ENCODE assay signal across 20 cellular contexts in the genomic region with DNA sequence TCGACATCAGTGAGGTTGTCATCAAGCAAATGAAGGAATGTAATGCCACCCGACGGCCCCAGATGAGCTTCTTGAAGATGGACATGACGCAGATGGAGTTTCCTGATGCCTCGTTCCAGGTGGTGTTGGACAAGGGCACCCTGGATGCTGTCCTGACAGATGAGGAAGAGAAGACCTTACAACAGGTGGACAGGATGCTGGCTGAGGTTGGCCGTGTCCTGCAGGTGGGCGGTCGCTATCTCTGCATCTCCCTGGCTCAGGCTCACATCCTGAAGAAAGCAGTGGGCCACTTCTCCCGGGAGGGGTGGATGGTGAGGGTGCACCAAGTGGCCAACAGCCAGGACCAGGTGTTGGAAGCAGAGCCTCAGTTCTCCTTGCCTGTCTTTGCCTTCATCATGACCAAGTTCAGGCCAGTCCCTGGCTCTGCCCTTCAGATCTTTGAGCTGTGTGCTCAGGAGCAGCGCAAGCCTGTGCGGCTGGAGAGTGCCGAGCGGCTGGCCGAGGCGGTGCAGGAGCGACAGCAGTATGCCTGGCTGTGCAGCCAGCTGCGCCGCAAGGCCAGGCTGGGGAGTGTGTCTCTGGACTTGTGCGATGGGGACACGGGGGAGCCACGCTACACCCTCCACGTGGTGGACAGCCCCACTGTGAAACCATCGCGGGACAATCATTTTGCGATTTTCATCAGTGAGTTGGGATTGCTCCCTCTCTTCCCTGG. TPM values are rescaled to one million over a fixed set of nuclear protein-coding genes. Genes with fewer than 3 reads are reported as not detected.
DNase-seq lines count a peak whose midpoint lies in the region; ATAC-seq, FAIRE-seq and TF ChIP-seq lines count a peak whose summit lies in the region.
"Had no signal": no experiment of that assay in that cellular context is flagged by ENCODE, and none has a peak within 500 bp of the region (broad histone marks: within the 10 kb centered on the region; RNA-seq: fewer than 3 reads in every experiment).

No MANE protein-coding gene starts in this region.

- H3K27ac ChIP-seq in HepG2 (ENCODE audit: extremely low read length, insufficient read depth, low read length) = no peak overlapping the region
- H3K27ac ChIP-seq in right lobe of liver = no peak overlapping the region
- no peak overlapping the region for H3K27ac ChIP-seq in heart left ventricle
- H3K27ac ChIP-seq: left ventricle myocardium inferior, SJSA1, testis had no signal

- CTCF ChIA-PET in HepG2 (lab: Yijun Ruan, JAX; ENCODE audit: low intra/inter-chr PET ratio, low total read pairs) = no interaction called here
- CTCF ChIA-PET in T-cell (lab: Charles Lee) = interaction anchor here in 1 of 2 donors (0.7 kb wide), 1 partner anchor 16 kb away, joined by 3 read pairs; no protein-coding TSS in a partner anchor

- H4K20me1 ChIP-seq in HepG2 (ENCODE audit: insufficient read depth, low read length) = no peaks in the 10 kb centered on the region

- TF ChIP-seq CTCF in HepG2 (CRISPR knock-in tag; IDR thresholded peaks at IDR 0.05) = no peak
- no peak for TF ChIP-seq CTCF in right lobe of liver (IDR thresholded peaks at IDR 0.05)
- TF ChIP-seq CTCF in heart left ventricle (IDR thresholded peaks at IDR 0.05) = no peak

- H3K9ac ChIP-seq in HepG2 (ENCODE audit: insufficient read depth, low read depth, low read length) = no peak overlapping the region

- peaks cover 64 to 69% (median 68%) of the 10 kb centered on the region in 3 donors for H3K4me1 Mint-ChIP-seq in T-cell
- peaks cover 40 to 48% of the 10 kb centered on the region in 2 donors for H3K4me1 Mint-ChIP-seq in effector memory CD8-positive, alpha-beta T cell (ENCODE audit: low read depth in 2 of 2)
- H3K4me1 Mint-ChIP-seq in stimulated activated naive CD8-positive, alpha-beta T cell treated with anti-CD3 and anti-CD28 coated beads, Interleukin-15, amount 100 ng/mL, for 72 hours = peaks cover 70% of the 10 kb centered on the region

- POLR2A ChIA-PET in HepG2 (lab: Yijun Ruan, JAX) = no interaction called here
- POLR2A ChIA-PET in T-cell (lab: Charles Lee) = no interaction called here

- H3K27me3 Mint-ChIP-seq in T-cell = no peaks in the 10 kb centered on the region
- H3K27me3 Mint-ChIP-seq in effector memory CD8-positive, alpha-beta T cell = no peaks in the 10 kb centered on the region
- H3K27me3 Mint-ChIP-seq in stimulated activated naive CD8-positive, alpha-beta T cell treated with anti-CD3 and anti-CD28 coated beads, Interleukin-15, amount 100 ng/mL, for 72 hours = no peaks in the 10 kb centered on the region
- H3K27me3 Mint-ChIP-seq: naive B cell had no signal

- TF ChIP-seq RAD21 in HepG2 (CRISPR knock-in tag; IDR thresholded peaks at IDR 0.05) = no peak

- no peak overlapping the region for H3K27ac Mint-ChIP-seq in T-cell
- peak overlapping the region; percentile 57 to 78 for H3K27ac Mint-ChIP-seq in effector memory CD8-positive, alpha-beta T cell
- H3K27ac Mint-ChIP-seq in stimulated activated naive CD8-positive, alpha-beta T cell treated with anti-CD3 and anti-CD28 coated beads, Interleukin-15, amount 100 ng/mL, for 72 hours = peak overlapping the region in 1 of 2 donors; percentile 55

- no peak overlapping the region for H3K4me2 ChIP-seq in HepG2 (ENCODE audit: low read depth, low read length)

- H3K36me3 ChIP-seq in HepG2 (replicated peaks in 1 of 2; ENCODE audit: control insufficient read depth in 1 of 2, insufficient read depth in 2 of 2, low read length in 2 of 2) (peaks cover 19 to 52% of the 10 kb centered on the region in 2 experiments), right lobe of liver (peaks cover 0 to 42% (median 18%) of the 10 kb centered on the region in 4 donors), heart left ventricle (peaks cover 0 to 56% (median 49%) of the 10 kb centered on the region in 9 donors)

- peaks cover 35% of the 10 kb centered on the region for H3K4me1 ChIP-seq in HepG2 (ENCODE audit: insufficient read depth, low read length)
- peaks cover 0 to 10% (median 5%) of the 10 kb centered on the region in 4 donors for H3K4me1 ChIP-seq in right lobe of liver
- H3K4me1 ChIP-seq in heart left ventricle = peaks cover 0 to 33% (median 19%) of the 10 kb centered on the region in 12 donors

- peaks cover 51% of the 10 kb centered on the region for H3K36me3 Mint-ChIP-seq in T-cell
- H3K36me3 Mint-ChIP-seq in effector memory CD8-positive, alpha-beta T cell (ENCODE audit: insufficient read depth) = peaks cover 40% of the 10 kb centered on the region

- FAIRE-seq in HepG2 (lab: Jason Lieb, UNC) = no peak
- FAIRE-seq: endometrium, TTC549 had no signal

- H3K9me3 ChIP-seq in HepG2 (ENCODE audit: low read length) = no peaks in the 10 kb centered on the region
- H3K9me3 ChIP-seq in right lobe of liver = no peaks in the 10 kb centered on the region
- H3K9me3 ChIP-seq in heart left ventricle = no peaks in the 10 kb centered on the region
- H3K9me3 ChIP-seq: left ventricle myocardium inferior, SJSA1, testis had no signal

- H2AFZ ChIP-seq in HepG2 (ENCODE audit: low read length) = no peak overlapping the region

- no peak overlapping the region for H3K4me3 ChIP-seq in HepG2 (replicated peaks in 1 of 3; ENCODE audit: insufficient read depth in 1 of 3, low read depth in 2 of 3, low read length in 3 of 3)
- H3K4me3 ChIP-seq in right lobe of liver = no peak overlapping the region
- no peak overlapping the region for H3K4me3 ChIP-seq in heart left ventricle
- H3K4me3 ChIP-seq: left ventricle myocardium inferior, SJSA1, testis had no signal

- H3K9me3 Mint-ChIP-seq in T-cell = no peaks in the 10 kb centered on the region
- H3K9me3 Mint-ChIP-seq in effector memory CD8-positive, alpha-beta T cell = no peaks in the 10 kb centered on the region
- H3K9me3 Mint-ChIP-seq in stimulated activated naive CD8-positive, alpha-beta T cell treated with anti-CD3 and anti-CD28 coated beads, Interleukin-15, amount 100 ng/mL, for 72 hours = no peaks in the 10 kb centered on the region

- no peak for DNase-seq in HepG2 (ENCODE audit: low spot score)
- no peak for DNase-seq in right lobe of liver
- DNase-seq in T-cell = no peak
- DNase-seq in effector memory CD8-positive, alpha-beta T cell = no peak
- no peak for DNase-seq in stimulated activated naive CD8-positive, alpha-beta T cell treated with anti-CD3 and anti-CD28 coated beads, Interleukin-15, amount 100 ng/mL, for 72 hours
- no peak for DNase-seq in heart left ventricle
- DNase-seq in NCI-H226 = no peak
- DNase-seq in DMS153 treated with DMSO at 0.1 percent for 48 hours (lab: John Stamatoyannopoulos, UW; ENCODE audit: unreplicated experiment) = no peak
- DNase-seq: amniotic stem cell, foreskin fibroblast, KG1, left ventricle myocardium inferior, naive B cell, NCI-H1417 treated with DMSO at 0.1 percent for 48 hours, OCI-M1, retina, testis had no signal

- no peak for ATAC-seq in HepG2
- no peak for ATAC-seq in right lobe of liver
- no peak for ATAC-seq in T-cell (replicated peaks in 1 of 4)
- ATAC-seq in effector memory CD8-positive, alpha-beta T cell (replicated peaks) = no peak
- ATAC-seq in stimulated activated naive CD8-positive, alpha-beta T cell treated with anti-CD3 and anti-CD28 coated beads, Interleukin-15, amount 100 ng/mL, for 72 hours = no peak
- no peak for ATAC-seq in heart left ventricle

- in situ Hi-C loops in HepG2 (cut with HindIII; ENCODE audit: extremely low pct_ligation_motif_present, low pct_unique_long_range_greater_than_20kb) = no loop called here

- over 99% methylated on average over 25 of the region's 25 CpGs for WGBS in HepG2 (ENCODE audit: low lambda C conversion rate)
- 80% methylated on average over 7 of the region's 25 CpGs for whole genome bisulfite sequencing in right lobe of liver (ENCODE audit: insufficient coverage, low coverage, low lambda C conversion rate, missing lambda C conversion rate)
- WGBS in heart left ventricle, 4 donors = 92 to 96% (median 92%) methylated on average over 20 to 25 of the region's 25 CpGs

- H3K79me2 ChIP-seq in HepG2 (ENCODE audit: insufficient read depth, low read length) = peaks cover 25% of the 10 kb centered on the region

- BruUV-seq in HepG2 (replicated peaks; lab: Mats Ljungman, UMichigan) = no TSS peak

- intact Hi-C loops in HepG2 (cut with micrococcal nuclease; ENCODE audit: unreplicated experiment) (loop anchor here (5.0 to 10.0 kb wide), 2 partner anchors 139 to 297 kb away; a partner anchor contains a TSS), right lobe of liver (cut with DNase I) (no loop called here), heart left ventricle (cut with DNase I) (loop anchor here in 6 of 10 donors (5.0 to 10.0 kb wide), 5 partner anchors 42 to 142 kb away; a partner anchor contains a TSS)

- TF ChIP-seq POLR2A in HepG2 (IDR thresholded peaks at IDR 0.05; ENCODE audit: insufficient read depth in 1 of 2, low read depth in 2 of 2, low read length in 2 of 2) = no peak
- TF ChIP-seq POLR2A in right lobe of liver (IDR thresholded peaks at IDR 0.05) = no peak
- no peak for TF ChIP-seq POLR2A in heart left ventricle (IDR thresholded peaks at IDR 0.05)

- H3K27me3 ChIP-seq in HepG2 (ENCODE audit: control insufficient read depth in 1 of 2, insufficient read depth in 2 of 2, low read length in 2 of 2) (no peaks in the 10 kb centered on the region; a peak in 1 of 5 replicates), right lobe of liver (no peaks in the 10 kb centered on the region), heart left ventricle (no peaks in the 10 kb centered on the region)
- H3K27me3 ChIP-seq: SJSA1, testis had no signal

- H3K4me3 Mint-ChIP-seq in T-cell = peak overlapping the region; percentile 97 to 100 (median 98)
- peak overlapping the region; percentile 64 to 99 for H3K4me3 Mint-ChIP-seq in effector memory CD8-positive, alpha-beta T cell
- peak overlapping the region; percentile 76 to 100 for H3K4me3 Mint-ChIP-seq in stimulated activated naive CD8-positive, alpha-beta T cell treated with anti-CD3 and anti-CD28 coated beads, Interleukin-15, amount 100 ng/mL, for 72 hours

- TF ChIP-seq EP300 in HepG2 (IDR thresholded peaks at IDR 0.05; ENCODE audit: low read depth in 2 of 2, low read length in 2 of 2) (no peak), HepG2 (CRISPR knock-in tag; IDR thresholded peaks at IDR 0.05; ENCODE audit: borderline replicate concordance) (no peak)

RNA-seq across cellular contexts. Expression of a gene that starts 2.5 kb away (rescaled TPM):
- total RNA-seq in HepG2 (2016; rRNA removed; fragmentation: Illumina TruSeq; extraction: Trizol) (22.8 and 28.3 TPM in 2 replicates), right lobe of liver (10 to 100 TPM in 5 of 6 experiments, 1 to 10 TPM in 1; 8.9 to 14.4 (median 11.9) TPM), T-cell (10 to 100 TPM; 16.0 to 37.6 (median 35.2) TPM), heart left ventricle (10 to 100 TPM; 13.1 to 24.1 (median 14.8) TPM)
- total RNA-seq in HepG2 (2016; cell fraction: cytosol; rRNA removed; fragmentation: Illumina TruSeq; extraction: Trizol; ENCODE audit: low read depth) = 3.0 and 4.9 TPM in 2 replicates
- 22.3 and 25.7 TPM in 2 replicates for total RNA-seq in HepG2 (2016; cell fraction: insoluble cytoplasmic fraction; rRNA removed; fragmentation: Illumina TruSeq; extraction: Trizol)
- 9.3 and 9.4 TPM in 2 replicates for total RNA-seq in HepG2 (2016; cell fraction: membrane; rRNA removed; fragmentation: Illumina TruSeq; extraction: Trizol)
- total RNA-seq in HepG2 (2016; cell fraction: nucleus; rRNA removed; fragmentation: Illumina TruSeq; extraction: Trizol) = 15.9 and 17.2 TPM in 2 replicates
- polyA plus RNA-seq in HepG2 (2011; rRNA removed) (18.6 and 20.5 TPM in 2 replicates), heart left ventricle (10 to 100 TPM in 1 of 2 donors, 1 to 10 TPM in 1; 5.0 to 29.2 TPM)
- 17.8 and 21.4 TPM in 2 replicates for polyA plus RNA-seq in HepG2 (2011; cell fraction: cytosol; rRNA removed)
- polyA plus RNA-seq in HepG2 (2011; cell fraction: nucleus; rRNA removed) = 10.4 and 11.1 TPM in 2 replicates
- polyA plus RNA-seq in HepG2 (2012) = 16.9 and 17.0 TPM in 2 replicates
- polyA plus RNA-seq in HepG2 (2016; cell fraction: cytosol; fragmentation: Illumina TruSeq; extraction: Trizol; ENCODE audit: low read depth) = 3.2 and 3.4 TPM in 2 replicates
- polyA plus RNA-seq in HepG2 (2016; cell fraction: insoluble cytoplasmic fraction; fragmentation: Illumina TruSeq; extraction: Trizol; ENCODE audit: low read depth) = 36.3 and 42.2 TPM in 2 replicates
- 5.7 and 6.4 TPM in 2 replicates for polyA plus RNA-seq in HepG2 (2016; cell fraction: membrane; fragmentation: Illumina TruSeq; extraction: Trizol; ENCODE audit: low read depth)
- polyA plus RNA-seq in HepG2 (2016; cell fraction: nucleus; fragmentation: Illumina TruSeq; extraction: Trizol; ENCODE audit: insufficient read depth, low read depth) = 25.8 and 28.6 TPM in 2 replicates
- 21.5 and 62.4 TPM in 2 replicates for polyA minus RNA-seq in HepG2 (2011; rRNA and poly(A)+ RNA removed; ENCODE audit: low replicate concordance)
- 7.9 and 9.5 TPM in 2 replicates for polyA minus RNA-seq in HepG2 (2011; cell fraction: cytosol; rRNA and poly(A)+ RNA removed)
- polyA minus RNA-seq in HepG2 (2011; cell fraction: nucleus; rRNA and poly(A)+ RNA removed) = 14.0 and 16.2 TPM in 2 replicates

RNA-seq across cellular contexts. Expression of a gene that starts 42.1 kb away (rescaled TPM):
- total RNA-seq in HepG2 (2016; rRNA removed; fragmentation: Illumina TruSeq; extraction: Trizol) = 1.4 and 1.6 TPM in 2 replicates
- 0.71 TPM in 2 replicates for total RNA-seq in HepG2 (2016; cell fraction: cytosol; rRNA removed; fragmentation: Illumina TruSeq; extraction: Trizol; ENCODE audit: low read depth)
- 1.9 and 2.4 TPM in 2 replicates for total RNA-seq in HepG2 (2016; cell fraction: insoluble cytoplasmic fraction; rRNA removed; fragmentation: Illumina TruSeq; extraction: Trizol)
- total RNA-seq in HepG2 (2016; cell fraction: membrane; rRNA removed; fragmentation: Illumina TruSeq; extraction: Trizol) = 1.4 and 2.3 TPM in 2 replicates
- total RNA-seq in HepG2 (2016; cell fraction: nucleus; rRNA removed; fragmentation: Illumina TruSeq; extraction: Trizol) = 2.0 and 2.2 TPM in 2 replicates
- polyA plus RNA-seq in HepG2 (2011; rRNA removed) = 1.7 and 2.0 TPM in 2 replicates
- 0.46 and 0.91 TPM in 2 replicates for polyA plus RNA-seq in HepG2 (2011; cell fraction: cytosol; rRNA removed)
- polyA plus RNA-seq in HepG2 (2011; cell fraction: nucleus; rRNA removed) = 1.6 and 1.8 TPM in 2 replicates
- 2.7 and 4.0 TPM in 2 replicates for polyA plus RNA-seq in HepG2 (2012)
- 0.92 and 1.6 TPM in 2 replicates for polyA plus RNA-seq in HepG2 (2016; cell fraction: cytosol; fragmentation: Illumina TruSeq; extraction: Trizol; ENCODE audit: low read depth)
- 3.8 TPM in 2 replicates for polyA plus RNA-seq in HepG2 (2016; cell fraction: insoluble cytoplasmic fraction; fragmentation: Illumina TruSeq; extraction: Trizol; ENCODE audit: low read depth)
- 1.7 and 1.9 TPM in 2 replicates for polyA plus RNA-seq in HepG2 (2016; cell fraction: membrane; fragmentation: Illumina TruSeq; extraction: Trizol; ENCODE audit: low read depth)
- polyA plus RNA-seq in HepG2 (2016; cell fraction: nucleus; fragmentation: Illumina TruSeq; extraction: Trizol; ENCODE audit: insufficient read depth, low read depth) = 3.4 and 3.5 TPM in 2 replicates
- 0.16 and 0.44 TPM in 2 replicates for polyA minus RNA-seq in HepG2 (2011; rRNA and poly(A)+ RNA removed; ENCODE audit: low replicate concordance)
- 0.69 and 0.97 TPM in 2 replicates for polyA minus RNA-seq in HepG2 (2011; cell fraction: cytosol; rRNA and poly(A)+ RNA removed)
- 2.1 and 3.9 TPM in 2 replicates for polyA minus RNA-seq in HepG2 (2011; cell fraction: nucleus; rRNA and poly(A)+ RNA removed)
- 1 to 10 TPM; 3.9 to 7.9 (median 6.0) TPM for total RNA-seq in right lobe of liver
- total RNA-seq in T-cell = 10 to 100 TPM; 17.8 to 39.9 (median 33.9) TPM
- 10 to 100 TPM in 2 of 9 donors, 1 to 10 TPM in 7; 3.8 to 11.3 (median 7.2) TPM for total RNA-seq in heart left ventricle
- 1 to 10 TPM; 4.2 to 6.7 TPM for polyA plus RNA-seq in heart left ventricle

RNA-seq across cellular contexts. Expression of a gene that starts 57.3 kb away (rescaled TPM):
- total RNA-seq in HepG2 (2016; rRNA removed; fragmentation: Illumina TruSeq; extraction: Trizol) = not detected in 2 replicates
- total RNA-seq in HepG2 (2016; cell fraction: cytosol; rRNA removed; fragmentation: Illumina TruSeq; extraction: Trizol; ENCODE audit: low read depth) = not detected in 2 replicates
- not detected in 2 replicates for total RNA-seq in HepG2 (2016; cell fraction: insoluble cytoplasmic fraction; rRNA removed; fragmentation: Illumina TruSeq; extraction: Trizol)
- total RNA-seq in HepG2 (2016; cell fraction: membrane; rRNA removed; fragmentation: Illumina TruSeq; extraction: Trizol) = not detected in 2 replicates
- 0.34 and 0.38 TPM in 2 replicates for total RNA-seq in HepG2 (2016; cell fraction: nucleus; rRNA removed; fragmentation: Illumina TruSeq; extraction: Trizol)
- 0.05 and 0.14 TPM in 2 replicates for polyA plus RNA-seq in HepG2 (2011; rRNA removed)
- polyA plus RNA-seq in HepG2 (2011; cell fraction: cytosol; rRNA removed) = 0.01 TPM in 1 of 2 replicates, not detected in the other
- 0.10 and 0.16 TPM in 2 replicates for polyA plus RNA-seq in HepG2 (2011; cell fraction: nucleus; rRNA removed)
- polyA plus RNA-seq in HepG2 (2012) = 0.03 and 0.16 TPM in 2 replicates
- polyA plus RNA-seq in HepG2 (2016; cell fraction: cytosol; fragmentation: Illumina TruSeq; extraction: Trizol; ENCODE audit: low read depth) = not detected in 2 replicates
- not detected in 2 replicates for polyA plus RNA-seq in HepG2 (2016; cell fraction: insoluble cytoplasmic fraction; fragmentation: Illumina TruSeq; extraction: Trizol; ENCODE audit: low read depth)
- polyA plus RNA-seq in HepG2 (2016; cell fraction: membrane; fragmentation: Illumina TruSeq; extraction: Trizol; ENCODE audit: low read depth) = not detected in 2 replicates
- polyA plus RNA-seq in HepG2 (2016; cell fraction: nucleus; fragmentation: Illumina TruSeq; extraction: Trizol; ENCODE audit: insufficient read depth, low read depth) = 0.05 TPM in 1 of 2 replicates, not detected in the other
- polyA minus RNA-seq in HepG2 (2011; rRNA and poly(A)+ RNA removed; ENCODE audit: low replicate concordance) = 1.1 TPM in 1 of 2 replicates, not detected in the other
- not detected in 2 replicates for polyA minus RNA-seq in HepG2 (2011; cell fraction: cytosol; rRNA and poly(A)+ RNA removed)
- polyA minus RNA-seq in HepG2 (2011; cell fraction: nucleus; rRNA and poly(A)+ RNA removed) = 0.26 and 0.75 TPM in 2 replicates
- total RNA-seq in right lobe of liver = under 1 TPM; 0.29 to 0.92 (median 0.43) TPM
- 1 to 10 TPM; 2.0 to 2.8 (median 2.4) TPM for total RNA-seq in T-cell
- total RNA-seq in heart left ventricle = 1 to 10 TPM; 1.1 to 3.9 (median 2.2) TPM
- 1 to 10 TPM in 1 of 2 donors, under 1 TPM in 1; 0.44 to 1.3 TPM for polyA plus RNA-seq in heart left ventricle

Comparison
In these comparisons a context has a peak if more than half of its experiments do, and no peak if none do; other contexts are left out.
1. intact Hi-C loops: an anchor here in HepG2 (5.0 to 10.0 kb wide) and heart left ventricle (5.0 to 10.0 kb wide); none called in right lobe of liver.
2. H3K27ac Mint-ChIP-seq: peak in effector memory CD8-positive, alpha-beta T cell (2 of 2); none in T-cell (0 of 2).
3. Peak in every context shown above with its lines, with median percentiles within 50 percentile points of each other: H3K4me3 Mint-ChIP-seq.